In the genomic region with DNA sequence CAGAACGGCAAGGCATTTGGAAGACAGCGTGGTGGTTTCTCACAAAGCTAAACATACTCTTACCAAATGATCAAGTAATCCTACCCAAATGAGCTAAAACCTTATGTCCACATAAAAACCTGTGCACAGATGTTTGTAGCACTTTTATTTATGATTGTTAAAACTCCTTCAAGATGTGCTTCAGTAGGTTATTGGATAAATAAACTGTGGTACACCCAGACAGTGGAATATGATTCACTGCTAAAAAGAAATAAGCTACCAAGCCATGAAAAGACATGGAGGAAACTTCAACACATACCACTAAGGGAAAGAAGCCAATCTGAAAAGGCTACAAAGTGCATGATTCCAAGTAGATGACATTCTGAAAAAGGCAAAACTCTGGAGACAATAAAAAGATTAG, we compare ENCODE assay signal across 16 cellular contexts.
A peak's percentile ranks its signal among the peaks of the same experiment; 100 is the strongest.
DNase-seq lines count a peak whose midpoint lies in the region; ATAC-seq and TF ChIP-seq lines count a peak whose summit lies in the region.
"Had no signal": no experiment of that assay in that cellular context is flagged by ENCODE, and none has a peak within 500 bp of the region (broad histone marks: within the 10 kb centered on the region; RNA-seq: fewer than 3 reads in every experiment).

No MANE protein-coding gene starts in this region.

- intact Hi-C loops in tibial artery (cut with DNase I; ENCODE audit: low total_unique reads): no loop called here

- DNase-seq in AG04450 (ENCODE audit: low read depth, low spot score) (peak; percentile 32), H4 (ENCODE audit: low spot score) (peak; percentile 51), NCI-H524 treated with DMSO at 0.1 percent for 48 hours (lab: John Stamatoyannopoulos, UW) (peak; percentile 49), fibroblast of the aortic adventitia (ENCODE audit: low read depth) (peak; percentile 24), tibial artery (no peak)
- no peak for DNase-seq in activated effector memory CD4-positive, alpha-beta T cell treated with anti-CD3 and anti-CD28 coated beads, Interleukin-2, amount 50 U/mL, for 16 hours
- DNase-seq: 8988T; C1 segment of cervical spinal cord; CD4-positive, alpha-beta T cell; DMS153; DMS79 treated with DMSO at 0.1 percent for 48 hours; GDM1; GOT3; HFFc6 had no signal

- H3K27ac ChIP-seq in AG04450 (ENCODE audit: low read depth, low read length) (no peak overlapping the region), tibial artery (no peak overlapping the region)

- H3K27me3 ChIP-seq in AG04450 (ENCODE audit: control insufficient read depth, insufficient read depth, low read length): no peaks in the 10 kb centered on the region
- H3K27me3 ChIP-seq in tibial artery: peaks cover 0 to 7% of the 10 kb centered on the region in 2 donors

- H3K9me3 ChIP-seq in AG04450 (ENCODE audit: control insufficient read depth, insufficient read depth, low read length) (no peaks in the 10 kb centered on the region), tibial artery (peaks cover 0 to 5% (median 0%) of the 10 kb centered on the region in 3 donors)
- H3K9me3 ChIP-seq: HAP-1 had no signal

- no peaks in the 10 kb centered on the region for H3K36me3 ChIP-seq in tibial artery
- H3K36me3 ChIP-seq: HAP-1 had no signal

- no peak for ATAC-seq in HG02981 (IDR thresholded peaks at IDR 0.05; ENCODE audit: unreplicated experiment)

- POLR2A ChIA-PET in AG04450 (lab: Yijun Ruan, JAX): interaction anchor here (0.9 to 1.5 kb wide), 5 partner anchors 11 to 94 kb away, joined by 3 to 4 read pairs (median 4); partner anchors contain the start of gene FOXD1

- TF ChIP-seq CTCF in AG04450 (IDR thresholded peaks at IDR 0.05; ENCODE audit: low read depth, low read length) (no peak), fibroblast of the aortic adventitia (IDR thresholded peaks at IDR 0.05; ENCODE audit: insufficient read depth, low read length) (no peak), tibial artery (IDR thresholded peaks at IDR 0.05) (no peak)

- CTCF ChIA-PET in AG04450 (lab: Charles Lee): interaction anchor here (1.6 to 2.2 kb wide), 3 partner anchors 8 to 138 kb away, joined by 4 to 6 read pairs (median 5); no protein-coding TSS in a partner anchor

- H3K4me1 ChIP-seq in tibial artery: no peaks in the 10 kb centered on the region
- H3K4me1 ChIP-seq: HAP-1 had no signal

- H3K4me3 ChIP-seq in AG04450 (ENCODE audit: low read depth, low read length): no peak overlapping the region
- no peak overlapping the region for H3K4me3 ChIP-seq in fibroblast of the aortic adventitia (ENCODE audit: low read depth, low read length)
- H3K4me3 ChIP-seq in tibial artery: no peak overlapping the region
- H3K4me3 ChIP-seq: HAP-1 had no signal

Comparison
In these comparisons a context has a peak if more than half of its experiments do, and no peak if none do; other contexts are left out.
1. DNase-seq: peak in AG04450 (single experiment), H4 (single experiment), NCI-H524 treated with DMSO at 0.1 percent for 48 hours (single experiment) and fibroblast of the aortic adventitia (single experiment); none in activated effector memory CD4-positive, alpha-beta T cell treated with anti-CD3 and anti-CD28 coated beads, Interleukin-2, amount 50 U/mL, for 16 hours (single experiment) and tibial artery (0 of 2).